Comparison of ENCODE assay signal across 15 cellular contexts in the genomic region with DNA sequence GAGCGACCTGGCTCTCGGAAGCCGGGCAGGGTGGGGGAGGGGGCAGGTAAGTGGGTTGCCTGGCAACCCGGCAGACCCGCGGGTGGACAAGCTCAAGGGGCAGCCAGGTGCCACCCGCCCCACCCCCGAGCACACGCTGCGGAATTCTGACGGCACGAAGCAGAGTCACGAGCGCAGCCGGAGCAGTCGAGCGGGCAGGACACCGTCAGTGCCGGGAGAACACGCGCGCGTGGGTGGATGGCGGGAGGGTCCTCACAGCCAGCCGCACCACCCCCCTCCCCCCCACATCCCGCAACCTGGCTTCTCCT.
A peak's percentile ranks its signal among the peaks of the same experiment; 100 is the strongest.
DNase-seq lines count a peak whose midpoint lies in the region; ATAC-seq, FAIRE-seq and TF ChIP-seq lines count a peak whose summit lies in the region.
"Had no signal": no experiment of that assay in that cellular context is flagged by ENCODE, and none has a peak within 500 bp of the region (broad histone marks: within the 10 kb centered on the region; RNA-seq: fewer than 3 reads in every experiment).

No MANE protein-coding gene starts in this region.

- no peak overlapping the region for H4K91ac ChIP-seq in IMR-90 (ENCODE audit: insufficient read depth, low read depth, low read length)

- intact Hi-C loops in A673 (cut with micrococcal nuclease; ENCODE audit: unreplicated experiment): no loop called here
- intact Hi-C loops in IMR-90 (cut with micrococcal nuclease): no loop called here
- intact Hi-C loops in mucosa of descending colon (cut with DNase I, micrococcal nuclease): no loop called here
- intact Hi-C loops in natural killer cell (cut with micrococcal nuclease): no loop called here
- intact Hi-C loops in CD8-positive, alpha-beta T cell (cut with DNase I, micrococcal nuclease): no loop called here

- no peak for FAIRE-seq in HTR-8/SVneo (lab: Jason Lieb, UNC)
- FAIRE-seq: GM12878 had no signal

- H3K27me3 ChIP-seq in A673 (replicated peaks; ENCODE audit: insufficient read depth, low read depth, low read length, poor library complexity) (peaks cover 23% of the 10 kb centered on the region), IMR-90 (ENCODE audit: control insufficient read depth, insufficient read depth, low read length) (peaks cover 36% of the 10 kb centered on the region)
- H3K27me3 ChIP-seq in CD8-positive, alpha-beta T cell (ENCODE audit: insufficient read depth, low read length): no peaks in the 10 kb centered on the region

- in situ Hi-C loops in IMR-90 (cut with MboI; ENCODE audit: low sequenced_read_pairs): no loop called here

- no peak overlapping the region for H4K5ac ChIP-seq in IMR-90 (ENCODE audit: low read depth, low read length)

- 7% methylated on average over 6 of the region's 26 CpGs; no CpG with 5 or more reads in 1 of the 2 experiments for WGBS in IMR-90 (ENCODE audit: extremely low coverage in 2 of 2, insufficient read length in 1 of 2), 2 experiments

- POLR2A ChIA-PET in A673 (lab: Charles Lee; ENCODE audit: low non-redundant PET) (no interaction called here), IMR-90 (lab: Charles Lee; ENCODE audit: unreplicated experiment) (no interaction called here)
- POLR2A ChIA-PET in CD8-positive, alpha-beta T cell (lab: Charles Lee): no interaction called here

- no peaks in the 10 kb centered on the region for H3K36me3 ChIP-seq in A673 (ENCODE audit: insufficient read depth, low read length, poor library complexity, severe bottlenecking)
- H3K36me3 ChIP-seq in IMR-90 (ENCODE audit: control insufficient read depth, insufficient read depth, low read length): no peaks in the 10 kb centered on the region
- H3K36me3 ChIP-seq in mucosa of descending colon (ENCODE audit: low read depth): no peaks in the 10 kb centered on the region
- H3K36me3 ChIP-seq in CD8-positive, alpha-beta T cell (ENCODE audit: insufficient read depth, low read length): no peaks in the 10 kb centered on the region

- H3K9me3 ChIP-seq in A673 (ENCODE audit: low read depth, low read length, poor library complexity, severe bottlenecking) (no peaks in the 10 kb centered on the region), IMR-90 (ENCODE audit: control insufficient read depth, insufficient read depth, low read length) (no peaks in the 10 kb centered on the region), mucosa of descending colon (no peaks in the 10 kb centered on the region)
- H3K9me3 ChIP-seq in CD8-positive, alpha-beta T cell (ENCODE audit: low read length): no peaks in the 10 kb centered on the region
- H3K9me3 ChIP-seq: SK-N-SH had no signal

- no peak overlapping the region for H3K4ac ChIP-seq in IMR-90 (ENCODE audit: low read depth, low read length)

- H3K4me1 Mint-ChIP-seq in natural killer cell: no peaks in the 10 kb centered on the region
- H3K4me1 Mint-ChIP-seq in CD8-positive, alpha-beta T cell (ENCODE audit: low read depth): peaks cover 5% of the 10 kb centered on the region

- 0 out of 2 replicates have a peak, but pooled peaks have one; percentile 17 for ATAC-seq in IMR-90 (ENCODE audit: low read depth)
- ATAC-seq in mucosa of descending colon: peak; percentile 9
- no peak for ATAC-seq in HG02798 (IDR thresholded peaks at IDR 0.05; ENCODE audit: poor library complexity, unreplicated experiment)
- no peak for ATAC-seq in natural killer cell
- no peak for ATAC-seq in CD8-positive, alpha-beta T cell
- ATAC-seq: esophagus mucosa, GM12878 had no signal

- no peaks in the 10 kb centered on the region for H3K79me1 ChIP-seq in IMR-90 (ENCODE audit: low read depth in 1 of 2, low read length in 2 of 2)

- no peaks in the 10 kb centered on the region for H3K4me1 ChIP-seq in A673 (ENCODE audit: insufficient read depth, low read length, poor library complexity, severe bottlenecking)
- H3K4me1 ChIP-seq in IMR-90 (ENCODE audit: control insufficient read depth, insufficient read depth, low read length): no peaks in the 10 kb centered on the region
- H3K4me1 ChIP-seq in mucosa of descending colon (ENCODE audit: low read depth): peaks cover 3% of the 10 kb centered on the region
- no peaks in the 10 kb centered on the region for H3K4me1 ChIP-seq in CD8-positive, alpha-beta T cell (ENCODE audit: insufficient read depth, low read length)

- no peak overlapping the region for H2AK9ac ChIP-seq in IMR-90 (replicated peaks; ENCODE audit: low read depth, low read length, poor library complexity)

- no peak overlapping the region for H2BK120ac ChIP-seq in IMR-90 (ENCODE audit: low read depth, low read length)

- no peak overlapping the region for H3K27ac Mint-ChIP-seq in natural killer cell
- H3K27ac Mint-ChIP-seq in CD8-positive, alpha-beta T cell: no peak overlapping the region

- CTCF ChIA-PET in A673 (lab: Charles Lee): no interaction called here
- CTCF ChIA-PET in IMR-90 (lab: Yijun Ruan, JAX): no interaction called here
- CTCF ChIA-PET in CD8-positive, alpha-beta T cell (lab: Charles Lee): no interaction called here

- dilution Hi-C loops in IMR-90 (cut with HindIII; ENCODE audit: low sequenced_read_pairs, unreplicated experiment): no loop called here

- no peak overlapping the region for H4K8ac ChIP-seq in IMR-90 (ENCODE audit: low read depth in 2 of 2, low read length in 2 of 2)

- H3K9ac ChIP-seq in IMR-90 (ENCODE audit: low read depth, low read length): no peak overlapping the region
- H3K9ac ChIP-seq: SK-N-SH had no signal

- no peak for DNase-seq in A673 (ENCODE audit: low spot score)
- DNase-seq in IMR-90: no peak
- DNase-seq in epithelial cell of proximal tubule (ENCODE audit: low read depth): no peak
- DNase-seq in mucosa of descending colon: no peak
- DNase-seq in natural killer cell: no peak
- no peak for DNase-seq in HTR-8/SVneo (ENCODE audit: insufficient read length, low spot score)
- no peak for DNase-seq in CD8-positive, alpha-beta T cell
- DNase-seq: activated CD4-positive, alpha-beta T cell treated with anti-CD3 and anti-CD28 coated beads, Interleukin-2, amount 50 U/mL, for 48 hours; KG1; mesenchymal stem cell; NCI-H446 had no signal

- no peak overlapping the region for H3K4me3 Mint-ChIP-seq in natural killer cell
- no peak overlapping the region for H3K4me3 Mint-ChIP-seq in CD8-positive, alpha-beta T cell

- H3K4me3 ChIP-seq in A673 (ENCODE audit: low read depth, low read length, poor library complexity, severe bottlenecking) (peak overlapping the region; percentile 20), IMR-90 (ENCODE audit: insufficient read depth, low read depth, low read length) (no peak overlapping the region), epithelial cell of proximal tubule (ENCODE audit: low read depth, low read length) (peak overlapping the region; percentile 31), mucosa of descending colon (no peak overlapping the region)
- H3K4me3 ChIP-seq in CD8-positive, alpha-beta T cell (ENCODE audit: low read depth, low read length): no peak overlapping the region
- H3K4me3 ChIP-seq: GM12878 had no signal

- no TSS peak for BruUV-seq in A673 (replicated peaks; lab: Mats Ljungman, UMichigan)
- BruUV-seq in IMR-90 (replicated peaks; lab: Mats Ljungman, UMichigan): no TSS peak

- no peak overlapping the region for H2BK20ac ChIP-seq in IMR-90 (ENCODE audit: low read depth, low read length)

- H2AFZ ChIP-seq in IMR-90 (replicated peaks; ENCODE audit: low read length, poor library complexity): peak overlapping the region; percentile 41

- H3K9me3 Mint-ChIP-seq in natural killer cell: no peaks in the 10 kb centered on the region
- no peaks in the 10 kb centered on the region for H3K9me3 Mint-ChIP-seq in CD8-positive, alpha-beta T cell

- TF ChIP-seq POLR2A in IMR-90 (IDR thresholded peaks at IDR 0.05; ENCODE audit: low read depth, low read length): no peak

- no peak overlapping the region for H2BK5ac ChIP-seq in IMR-90 (ENCODE audit: low read depth, low read length, poor library complexity, severe bottlenecking)

- H3K14ac ChIP-seq in IMR-90 (replicated peaks; ENCODE audit: low read depth, low read length): no peak overlapping the region

- no peak overlapping the region for H3K27ac ChIP-seq in A673 (ENCODE audit: low read depth, low read length, poor library complexity, severe bottlenecking)
- no peak overlapping the region for H3K27ac ChIP-seq in IMR-90 (ENCODE audit: insufficient read depth, low read length)
- H3K27ac ChIP-seq in CD8-positive, alpha-beta T cell (ENCODE audit: low read depth, low read length): no peak overlapping the region

- H4K20me1 ChIP-seq in IMR-90 (ENCODE audit: insufficient read depth, low read length): no peaks in the 10 kb centered on the region

- no peak overlapping the region for H3K23ac ChIP-seq in IMR-90 (ENCODE audit: low read depth, low read length)

- TF ChIP-seq CTCF in A673 (conservative IDR thresholded peaks at IDR 0.05; ENCODE audit: low read depth, low read length) (no peak), IMR-90 (conservative IDR thresholded peaks at IDR 0.05; ENCODE audit: low read depth, low read length) (no peak), epithelial cell of proximal tubule (conservative IDR thresholded peaks at IDR 0.05; ENCODE audit: low read depth, low read length) (no peak), mucosa of descending colon (IDR thresholded peaks at IDR 0.05) (no peak), natural killer cell (IDR thresholded peaks at IDR 0.05) (no peak)
- no peak for TF ChIP-seq CTCF in CD8-positive, alpha-beta T cell (IDR thresholded peaks at IDR 0.05)

- H3K18ac ChIP-seq in IMR-90 (ENCODE audit: low read depth, low read length): no peak overlapping the region

- H3K4me2 ChIP-seq in IMR-90 (ENCODE audit: low read depth, low read length): no peak overlapping the region
- H3K4me2 ChIP-seq: SK-N-SH had no signal

- H2AK5ac ChIP-seq in IMR-90 (ENCODE audit: low read depth, low read length): no peak overlapping the region

- H2BK15ac ChIP-seq in IMR-90 (ENCODE audit: low read depth, low read length): no peak overlapping the region

- H3K9me1 ChIP-seq in IMR-90 (ENCODE audit: insufficient read depth, low read length): no peaks in the 10 kb centered on the region

- no peak overlapping the region for H3K56ac ChIP-seq in IMR-90 (ENCODE audit: extremely low read depth, insufficient read depth, low read length)

- peaks cover 15 to 20% of the 10 kb centered on the region in 2 donors for H3K27me3 Mint-ChIP-seq in natural killer cell (ENCODE audit: low read depth in 2 of 2)
- H3K27me3 Mint-ChIP-seq in CD8-positive, alpha-beta T cell (ENCODE audit: low read depth): peaks cover 58% of the 10 kb centered on the region

- no peaks in the 10 kb centered on the region for H3K36me3 Mint-ChIP-seq in natural killer cell
- no peaks in the 10 kb centered on the region for H3K36me3 Mint-ChIP-seq in CD8-positive, alpha-beta T cell

- no peak for TF ChIP-seq RAD21 in IMR-90 (IDR thresholded peaks at IDR 0.05; ENCODE audit: low read length)

TF ChIP-seq in IMR-90, 13 proteins besides CTCF, POLR2A, EP300 and RAD21:
- no peak for TF ChIP-seq RCOR1 (IDR thresholded peaks at IDR 0.05; ENCODE audit: insufficient replicate concordance, low read length)
- TF ChIP-seq SMC3 (IDR thresholded peaks at IDR 0.05; ENCODE audit: low read depth, low read length): no peak
TF ChIP-seq in IMR-90: peak in this region for 0.

Comparison
In these comparisons a context has a peak if more than half of its experiments do, and no peak if none do; other contexts are left out.
1. H3K4me3 ChIP-seq: peak in A673 (single experiment) and epithelial cell of proximal tubule (single experiment); none in IMR-90 (single experiment), mucosa of descending colon (single experiment) and CD8-positive, alpha-beta T cell (single experiment).
2. ATAC-seq: peak in IMR-90 (single experiment) and mucosa of descending colon (single experiment); none in HG02798 (single experiment), natural killer cell (0 of 3) and CD8-positive, alpha-beta T cell (single experiment).